Comparison of ENCODE assay signal across 22 cellular contexts in the genomic region with DNA sequence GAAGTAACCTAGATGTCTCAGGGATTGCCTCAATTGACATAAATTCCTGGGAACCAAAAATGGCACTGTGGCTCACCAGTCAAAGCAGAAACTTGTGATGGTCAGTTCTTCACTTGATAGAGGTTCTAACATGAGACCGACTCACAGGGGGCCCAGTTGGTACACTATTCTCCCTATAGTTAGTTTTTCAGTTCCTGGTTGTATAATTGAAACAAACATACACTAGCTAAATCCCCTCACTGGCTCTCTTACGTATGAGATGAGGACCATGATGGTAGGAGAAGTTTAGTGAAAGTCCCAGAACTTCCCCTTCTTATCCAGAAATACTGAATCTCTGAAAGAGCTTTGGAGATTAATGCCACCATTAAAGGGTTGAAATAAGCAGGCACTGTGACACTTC. TPM values are rescaled to one million over a fixed set of nuclear protein-coding genes. Genes with fewer than 3 reads are reported as not detected.
"Had no signal": no experiment of that assay in that cellular context is flagged by ENCODE, and none has a peak within 500 bp of the region (broad histone marks: within the 10 kb centered on the region; RNA-seq: fewer than 3 reads in every experiment).

No MANE protein-coding gene starts in this region.

- H3K9me3 Mint-ChIP-seq: activated T-helper 1 cell treated with anti-CD3 and anti-CD28 coated beads, Interleukin-12 subunit alpha, Interleukin-12 subunit beta, Interleukin-2, Interleukin-4 antibody, amounts not matched to agents 30 ng/mL and 10 ng/mL and 1 ng/mL, durations not matched to agents 14 hours and 24 hours and 36 hours; central memory CD8-positive, alpha-beta T cell had no signal

- H3K27ac Mint-ChIP-seq: activated T-helper 1 cell treated with anti-CD3 and anti-CD28 coated beads, Interleukin-12 subunit alpha, Interleukin-12 subunit beta, Interleukin-2, Interleukin-4 antibody, amounts not matched to agents 30 ng/mL and 10 ng/mL and 1 ng/mL, durations not matched to agents 14 hours and 24 hours and 36 hours; stimulated activated naive CD8-positive, alpha-beta T cell treated with anti-CD3 and anti-CD28 coated beads, Interleukin-15, amount 100 ng/mL, for 72 hours had no signal

- H3K27me3 Mint-ChIP-seq: central memory CD8-positive, alpha-beta T cell; stimulated activated naive CD8-positive, alpha-beta T cell treated with anti-CD3 and anti-CD28 coated beads, Interleukin-15, amount 100 ng/mL, for 72 hours had no signal

- DNase-seq: activated CD4-positive, CD25-positive, alpha-beta regulatory T cell treated with anti-CD3 and anti-CD28 coated beads, Interleukin-2, amount 50 U/mL, for 72 hours; activated naive CD4-positive, alpha-beta T cell; activated T-cell treated with anti-CD3 and anti-CD28 coated beads for 4 hours; aorta; brain microvascular endothelial cell; effector CD4-positive, alpha-beta T cell; head of caudate nucleus; left ventricle myocardium inferior; mammary epithelial cell; midbrain; ovary; psoas muscle; right cardiac atrium; stimulated activated CD4-positive, alpha-beta T cell treated with anti-CD3 and anti-CD28 coated beads, Interleukin-2, amount 100 ng/mL, for 24 hours; stimulated activated naive CD8-positive, alpha-beta T cell treated with anti-CD3 and anti-CD28 coated beads, Interleukin-15, amount 100 ng/mL, for 72 hours; testis; upper lobe of left lung had no signal

- H3K27ac ChIP-seq: brain microvascular endothelial cell, left ventricle myocardium inferior, ovary, psoas muscle, testis, upper lobe of left lung had no signal

- FAIRE-seq: frontal cortex had no signal

- ATAC-seq: psoas muscle; right cardiac atrium; stimulated activated naive CD8-positive, alpha-beta T cell treated with anti-CD3 and anti-CD28 coated beads, Interleukin-15, amount 100 ng/mL, for 72 hours had no signal

- H3K4me3 Mint-ChIP-seq: activated T-helper 1 cell treated with anti-CD3 and anti-CD28 coated beads, Interleukin-12 subunit alpha, Interleukin-12 subunit beta, Interleukin-2, Interleukin-4 antibody, amounts not matched to agents 30 ng/mL and 10 ng/mL and 1 ng/mL, durations not matched to agents 14 hours and 24 hours and 36 hours had no signal

RNA-seq across cellular contexts. Expression of gene S100B, which starts 2.7 kb away (rescaled TPM):
- total RNA-seq: activated T-helper 1 cell treated with anti-CD3 and anti-CD28 coated beads, Interleukin-12 subunit alpha, Interleukin-12 subunit beta, Interleukin-2, Interleukin-4 antibody, amounts not matched to agents 30 ng/mL and 10 ng/mL and 1 ng/mL, durations not matched to agents 14 hours and 24 hours and 36 hours; kidney epithelial cell; myocyte had no signal
